ENCODE assay signal across 23 cellular contexts in genomic region chr11:14449302-14449714, GRCh38. TPM values are rescaled to one million over a fixed set of nuclear protein-coding genes. Genes with fewer than 3 reads are reported as not detected.
DNase-seq lines count a peak whose midpoint lies in the region; ATAC-seq and TF ChIP-seq lines count a peak whose summit lies in the region.
"Had no signal": no experiment of that assay in that cellular context is flagged by ENCODE, and none has a peak within 500 bp of the region (broad histone marks: within the 10 kb centered on the region; RNA-seq: fewer than 3 reads in every experiment).

No MANE protein-coding gene starts in this region.

- 55 to 74% (median 63%) methylated on average over 1 of the region's 1 CpG for whole genome bisulfite sequencing in heart left ventricle, 4 donors

- no peak for TF ChIP-seq CTCF in right atrium auricular region (IDR thresholded peaks at IDR 0.05)
- no peak for TF ChIP-seq CTCF in VCaP (conservative IDR thresholded peaks at IDR 0.05)
- TF ChIP-seq CTCF in heart left ventricle (IDR thresholded peaks at IDR 0.05): no peak
- TF ChIP-seq CTCF in GM13976 (IDR thresholded peaks at IDR 0.05; ENCODE audit: borderline replicate concordance, control extremely low read depth, extremely low read depth, insufficient read depth, missing control alignments): no peak

- peak; percentile 31 for ATAC-seq in Right ventricle myocardium inferior
- ATAC-seq in heart left ventricle: peak in 3 of 4 donors; percentile 34 to 51 (median 49)
- no peak for ATAC-seq in GM18858 (IDR thresholded peaks at IDR 0.05; ENCODE audit: unreplicated experiment)
- ATAC-seq: CD8-positive, alpha-beta T cell; HepG2; stimulated activated naive CD8-positive, alpha-beta T cell treated with anti-CD3 and anti-CD28 coated beads, Interleukin-15, Interleukin-2, amounts not matched to agents 100 U/mL and 50 U/mL, for 24 hours had no signal

- DNase-seq in Right ventricle myocardium inferior (ENCODE audit: missing footprints) (no peak), right atrium auricular region (ENCODE audit: low spot score) (no peak), heart left ventricle (no peak), retina (no peak), globus pallidus (ENCODE audit: low spot score) (no peak), GM13976 (ENCODE audit: low spot score) (no peak)
- DNase-seq: ACHN; activated gamma-delta T cell treated with Interleukin-2 at 50 U/mL for 16 hours; aorta; CD8-positive, alpha-beta T cell; glutamatergic neuron; immature natural killer cell; NCI-H2029; NCI-H526; stimulated activated CD4-positive, alpha-beta T cell treated with anti-CD3 and anti-CD28 coated beads, Interleukin-15, amount 100 ng/mL, for 24 hours; stimulated activated naive CD8-positive, alpha-beta T cell treated with anti-CD3 and anti-CD28 coated beads, Interleukin-15, Interleukin-2, amounts not matched to agents 100 U/mL and 50 U/mL, for 24 hours; T-helper 9 cell; trophoblast cell had no signal

- no peak for TF ChIP-seq POLR2A in heart left ventricle (IDR thresholded peaks at IDR 0.05)

- in situ Hi-C loops in GM13976 (cut with MboI; ENCODE audit: low sequenced_read_pairs, unreplicated experiment): no loop called here

- H3K27ac ChIP-seq in right atrium auricular region (peak overlapping the region in 1 of 2 donors; percentile 45), VCaP (peak overlapping the region; percentile 50), heart left ventricle (peak overlapping the region in 4 of 12 donors; percentile 4 to 26 (median 14))
- H3K27ac ChIP-seq: SJSA1 had no signal

- no peaks in the 10 kb centered on the region for H3K36me3 ChIP-seq in right atrium auricular region
- peaks cover 0 to 16% (median 10%) of the 10 kb centered on the region in 9 donors for H3K36me3 ChIP-seq in heart left ventricle

- H3K27me3 ChIP-seq in right atrium auricular region: no peaks in the 10 kb centered on the region
- H3K27me3 ChIP-seq in heart left ventricle: no peaks in the 10 kb centered on the region
- H3K27me3 ChIP-seq: SJSA1 had no signal

- no peaks in the 10 kb centered on the region for H3K9me3 ChIP-seq in right atrium auricular region
- H3K9me3 ChIP-seq in heart left ventricle: no peaks in the 10 kb centered on the region

- intact Hi-C loops in Right ventricle myocardium inferior (cut with DNase I): no loop called here
- intact Hi-C loops in heart left ventricle (cut with DNase I): no loop called here

- H3K4me3 ChIP-seq in right atrium auricular region (no peak overlapping the region), heart left ventricle (no peak overlapping the region)
- H3K4me3 ChIP-seq: coronary artery, SJSA1 had no signal

- H3K4me1 ChIP-seq in right atrium auricular region (peaks cover 0 to 9% of the 10 kb centered on the region in 2 donors), heart left ventricle (peaks cover 0 to 30% (median 10%) of the 10 kb centered on the region in 12 donors)

RNA-seq across cellular contexts. Expression of gene COPB1, which starts 50.3 kb away (rescaled TPM):
- total RNA-seq in Right ventricle myocardium inferior (42.1 TPM), right atrium auricular region (10 to 100 TPM; 61.0 to 61.3 TPM), heart left ventricle (10 to 100 TPM; 41.7 to 69.7 (median 51.3) TPM)
- polyA plus RNA-seq in heart left ventricle: 10 to 100 TPM; 23.4 to 72.1 TPM
